In the genomic region with DNA sequence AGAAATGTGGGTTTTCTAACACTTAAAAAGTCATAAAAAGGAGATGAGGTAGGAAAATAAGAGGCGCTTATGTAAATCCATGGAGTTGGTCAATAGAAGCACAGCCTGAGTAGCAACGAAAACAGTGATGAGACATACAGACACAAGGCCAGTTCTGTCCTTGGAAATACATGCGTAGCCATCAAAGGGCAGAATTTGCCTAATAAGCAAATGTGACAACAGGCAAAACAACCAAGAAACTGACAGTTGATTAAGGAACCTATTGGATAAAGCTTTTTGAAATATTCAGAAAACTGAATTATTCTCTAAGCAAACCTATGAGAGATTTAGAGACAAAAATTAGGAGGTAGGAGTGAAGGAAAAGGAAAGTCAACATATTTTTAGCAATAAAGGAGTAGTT, we compare ENCODE assay signal across 34 cellular contexts.
"Had no signal": no experiment of that assay in that cellular context is flagged by ENCODE, and none has a peak within 500 bp of the region (broad histone marks: within the 10 kb centered on the region; RNA-seq: fewer than 3 reads in every experiment).

No MANE protein-coding gene starts in this region.

- H3K27me3 ChIP-seq: MG63 had no signal

- H3K9me3 ChIP-seq: MG63 had no signal

- DNase-seq: Karpas-422, Kasumi-1, MG63, MM.1S, MV-4-11, NCI-H1092, NCI-H1092 treated with DMSO at 0.1 percent for 48 hours, NCI-H1105, NCI-H1105 treated with DMSO at 0.1 percent for 48 hours, NCI-H1417, NCI-H1417 treated with DMSO at 0.1 percent for 48 hours, NCI-H1436, NCI-H1436 treated with DMSO at 0.1 percent for 48 hours, NCI-H146, NCI-H1694, NCI-H1694 treated with DMSO at 0.1 percent for 48 hours, NCI-H187, NCI-H187 treated with DMSO at 0.1 percent for 48 hours, NCI-H1930, NCI-H2029, NCI-H2029 treated with DMSO at 0.1 percent for 48 hours, NCI-H2081, NCI-H2081 treated with DMSO at 0.1 percent for 48 hours, NCI-H2107, NCI-H2171, NCI-H2171 treated with DMSO at 0.1 percent for 48 hours, NCI-H2227 treated with DMSO at 0.1 percent for 48 hours, NCI-H226, NCI-H345, NCI-H446, NCI-H446 treated with DMSO at 0.1 percent for 48 hours, NCI-H510A, NCI-H510A treated with DMSO at 0.1 percent for 48 hours, NCI-H524 had no signal

- H3K36me3 ChIP-seq: MG63 had no signal

- H3K4me3 ChIP-seq: MG63 had no signal
